1 cellular context compared by ENCODE assay signal in the genomic region with DNA sequence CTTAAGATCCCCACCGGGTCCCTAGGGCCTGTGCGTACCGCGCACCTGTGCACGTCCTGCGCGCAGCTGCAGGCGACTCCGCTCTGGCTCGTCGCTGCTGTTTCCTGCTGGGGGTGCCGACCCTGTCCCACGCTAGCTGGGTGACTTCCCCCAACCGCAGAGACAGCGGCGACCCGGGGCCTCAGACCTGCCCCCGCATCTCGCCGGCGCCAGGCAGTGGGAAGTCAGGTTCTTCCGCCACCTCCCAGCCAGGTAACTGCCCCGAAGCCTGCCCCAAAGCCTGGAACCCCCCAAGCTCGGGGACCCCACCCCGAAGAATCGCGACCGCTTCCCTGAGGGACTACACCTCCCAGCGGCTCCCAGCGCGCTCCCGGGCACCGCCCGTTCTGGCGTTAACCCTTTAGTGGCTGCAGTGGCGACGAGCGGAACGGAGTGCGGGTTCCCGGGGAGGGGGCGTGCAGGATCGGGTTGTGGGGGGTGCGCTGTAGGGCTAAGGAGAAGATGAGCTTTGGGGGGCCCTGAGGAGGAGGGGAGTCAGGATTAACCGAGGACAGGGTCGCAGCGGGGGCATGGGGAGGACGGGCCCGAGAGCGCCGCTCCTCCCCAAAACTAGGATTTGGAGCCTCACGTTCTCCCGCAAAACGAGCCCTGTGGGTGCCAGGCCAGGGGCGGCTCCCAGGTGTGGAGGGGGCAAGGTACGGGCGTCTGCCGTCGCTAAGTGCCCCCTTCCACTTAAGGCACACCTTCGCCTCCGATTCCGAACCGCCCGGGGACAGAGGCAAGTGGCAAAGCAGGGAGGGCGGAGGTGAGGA.
TF ChIP-seq lines count a peak whose summit lies in the region.

No MANE protein-coding gene starts in this region.

TF ChIP-seq in K562, 482 proteins besides CTCF, POLR2A, EP300 and RAD21 (continued from another document and continues in another):
- TF ChIP-seq POLR2AphosphoS5 (IDR thresholded peaks at IDR 0.05; ENCODE audit: control insufficient read depth, insufficient read depth, low read depth, low read length) (no peak), ZNF324 (CRISPR knock-in tag; IDR thresholded peaks at IDR 0.05) (no peak), ZNF444 (CRISPR knock-in tag; IDR thresholded peaks at IDR 0.05) (no peak), ARID2 (IDR thresholded peaks at IDR 0.05) (0 out of 2 replicates have a peak, but pooled peaks have one; percentile 16), CHD4 (IDR thresholded peaks at IDR 0.05; ENCODE audit: insufficient read depth, insufficient replicate concordance, low read depth, low read length, poor library complexity, severe bottlenecking) (no peak), ADNP (tag; IDR thresholded peaks at IDR 0.05) (no peak), TFAM (CRISPR knock-in tag; conservative IDR thresholded peaks at IDR 0.05) (no peak), EGR1 (conservative IDR thresholded peaks at IDR 0.05) (peak; percentile 61), TCF3 (CRISPR knock-in tag; IDR thresholded peaks at IDR 0.05) (no peak), NRF1 (conservative IDR thresholded peaks at IDR 0.05 in 1 of 2, IDR thresholded peaks at IDR 0.05 in 1 of 2) (peak; percentile 73 to 76), ATF1 (CRISPR knock-in tag; IDR thresholded peaks at IDR 0.05) (no peak), ATF1 (tag; IDR thresholded peaks at IDR 0.05) (peak; percentile 29; the same call in 1 of the 2 replicates), ZNF551 (CRISPR knock-in tag; IDR thresholded peaks at IDR 0.05) (no peak), ZNF274 (IDR thresholded peaks at IDR 0.05; ENCODE audit: borderline replicate concordance, low read depth, low read length) (no peak), JUN (IDR thresholded peaks at IDR 0.05; ENCODE audit: borderline replicate concordance, low read depth, low read length) (no peak), JUN (CRISPR knock-in tag; IDR thresholded peaks at IDR 0.05; ENCODE audit: borderline replicate concordance) (no peak), NR2C2 (CRISPR knock-in tag; IDR thresholded peaks at IDR 0.05) (0 out of 2 replicates have a peak, but pooled peaks have one; percentile 17), NR2C2 (tag; IDR thresholded peaks at IDR 0.05) (no peak), CBFB (CRISPR knock-in tag; IDR thresholded peaks at IDR 0.05) (no peak), NCOA6 (IDR thresholded peaks at IDR 0.05) (peak; percentile 45; the same call in 1 of the 2 replicates), RBFOX2 (IDR thresholded peaks at IDR 0.05; ENCODE audit: low read depth, low read length) (peak; percentile 65), TAF1 (IDR thresholded peaks at IDR 0.05; ENCODE audit: control insufficient read depth, extremely low read depth, insufficient read depth, low read length, severe bottlenecking) (peak; percentile 21), KLF1 (tag; IDR thresholded peaks at IDR 0.05) (peak; percentile 25; the same call in 1 of the 2 replicates), ZNF699 (CRISPR knock-in tag; IDR thresholded peaks at IDR 0.05; ENCODE audit: insufficient replicate concordance) (no peak), ZNF175 (CRISPR knock-in tag; IDR thresholded peaks at IDR 0.05; ENCODE audit: low read depth) (no peak), SUPT5H (IDR thresholded peaks at IDR 0.05) (0 out of 2 replicates have a peak, but pooled peaks have one; percentile 31)
- TF ChIP-seq, protein P1, sequence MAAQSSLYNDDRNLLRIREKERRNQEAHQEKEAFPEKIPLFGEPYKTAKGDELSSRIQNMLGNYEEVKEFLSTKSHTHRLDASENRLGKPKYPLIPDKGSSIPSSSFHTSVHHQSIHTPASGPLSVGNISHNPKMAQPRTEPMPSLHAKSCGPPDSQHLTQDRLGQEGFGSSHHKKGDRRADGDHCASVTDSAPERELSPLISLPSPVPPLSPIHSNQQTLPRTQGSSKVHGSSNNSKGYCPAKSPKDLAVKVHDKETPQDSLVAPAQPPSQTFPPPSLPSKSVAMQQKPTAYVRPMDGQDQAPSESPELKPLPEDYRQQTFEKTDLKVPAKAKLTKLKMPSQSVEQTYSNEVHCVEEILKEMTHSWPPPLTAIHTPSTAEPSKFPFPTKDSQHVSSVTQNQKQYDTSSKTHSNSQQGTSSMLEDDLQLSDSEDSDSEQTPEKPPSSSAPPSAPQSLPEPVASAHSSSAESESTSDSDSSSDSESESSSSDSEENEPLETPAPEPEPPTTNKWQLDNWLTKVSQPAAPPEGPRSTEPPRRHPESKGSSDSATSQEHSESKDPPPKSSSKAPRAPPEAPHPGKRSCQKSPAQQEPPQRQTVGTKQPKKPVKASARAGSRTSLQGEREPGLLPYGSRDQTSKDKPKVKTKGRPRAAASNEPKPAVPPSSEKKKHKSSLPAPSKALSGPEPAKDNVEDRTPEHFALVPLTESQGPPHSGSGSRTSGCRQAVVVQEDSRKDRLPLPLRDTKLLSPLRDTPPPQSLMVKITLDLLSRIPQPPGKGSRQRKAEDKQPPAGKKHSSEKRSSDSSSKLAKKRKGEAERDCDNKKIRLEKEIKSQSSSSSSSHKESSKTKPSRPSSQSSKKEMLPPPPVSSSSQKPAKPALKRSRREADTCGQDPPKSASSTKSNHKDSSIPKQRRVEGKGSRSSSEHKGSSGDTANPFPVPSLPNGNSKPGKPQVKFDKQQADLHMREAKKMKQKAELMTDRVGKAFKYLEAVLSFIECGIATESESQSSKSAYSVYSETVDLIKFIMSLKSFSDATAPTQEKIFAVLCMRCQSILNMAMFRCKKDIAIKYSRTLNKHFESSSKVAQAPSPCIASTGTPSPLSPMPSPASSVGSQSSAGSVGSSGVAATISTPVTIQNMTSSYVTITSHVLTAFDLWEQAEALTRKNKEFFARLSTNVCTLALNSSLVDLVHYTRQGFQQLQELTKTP (IDR thresholded peaks at IDR 0.05; ENCODE audit: low read depth in 1 of 2, partially characterized antibody in 2 of 2), result peak in 1 of 2 experiments; percentile 66
- TF ChIP-seq, protein P2, sequence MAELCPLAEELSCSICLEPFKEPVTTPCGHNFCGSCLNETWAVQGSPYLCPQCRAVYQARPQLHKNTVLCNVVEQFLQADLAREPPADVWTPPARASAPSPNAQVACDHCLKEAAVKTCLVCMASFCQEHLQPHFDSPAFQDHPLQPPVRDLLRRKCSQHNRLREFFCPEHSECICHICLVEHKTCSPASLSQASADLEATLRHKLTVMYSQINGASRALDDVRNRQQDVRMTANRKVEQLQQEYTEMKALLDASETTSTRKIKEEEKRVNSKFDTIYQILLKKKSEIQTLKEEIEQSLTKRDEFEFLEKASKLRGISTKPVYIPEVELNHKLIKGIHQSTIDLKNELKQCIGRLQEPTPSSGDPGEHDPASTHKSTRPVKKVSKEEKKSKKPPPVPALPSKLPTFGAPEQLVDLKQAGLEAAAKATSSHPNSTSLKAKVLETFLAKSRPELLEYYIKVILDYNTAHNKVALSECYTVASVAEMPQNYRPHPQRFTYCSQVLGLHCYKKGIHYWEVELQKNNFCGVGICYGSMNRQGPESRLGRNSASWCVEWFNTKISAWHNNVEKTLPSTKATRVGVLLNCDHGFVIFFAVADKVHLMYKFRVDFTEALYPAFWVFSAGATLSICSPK (IDR thresholded peaks at IDR 0.05; ENCODE audit: borderline replicate concordance), result peak; percentile 27; the same call in 1 of the 2 replicates
- TF ChIP-seq, protein P3, sequence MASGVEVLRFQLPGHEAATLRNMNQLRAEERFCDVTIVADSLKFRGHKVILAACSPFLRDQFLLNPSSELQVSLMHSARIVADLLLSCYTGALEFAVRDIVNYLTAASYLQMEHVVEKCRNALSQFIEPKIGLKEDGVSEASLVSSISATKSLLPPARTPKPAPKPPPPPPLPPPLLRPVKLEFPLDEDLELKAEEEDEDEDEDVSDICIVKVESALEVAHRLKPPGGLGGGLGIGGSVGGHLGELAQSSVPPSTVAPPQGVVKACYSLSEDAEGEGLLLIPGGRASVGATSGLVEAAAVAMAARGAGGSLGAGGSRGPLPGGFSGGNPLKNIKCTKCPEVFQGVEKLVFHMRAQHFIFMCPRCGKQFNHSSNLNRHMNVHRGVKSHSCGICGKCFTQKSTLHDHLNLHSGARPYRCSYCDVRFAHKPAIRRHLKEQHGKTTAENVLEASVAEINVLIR (CRISPR knock-in tag; IDR thresholded peaks at IDR 0.05), result no peak
- TF ChIP-seq, protein P4, sequence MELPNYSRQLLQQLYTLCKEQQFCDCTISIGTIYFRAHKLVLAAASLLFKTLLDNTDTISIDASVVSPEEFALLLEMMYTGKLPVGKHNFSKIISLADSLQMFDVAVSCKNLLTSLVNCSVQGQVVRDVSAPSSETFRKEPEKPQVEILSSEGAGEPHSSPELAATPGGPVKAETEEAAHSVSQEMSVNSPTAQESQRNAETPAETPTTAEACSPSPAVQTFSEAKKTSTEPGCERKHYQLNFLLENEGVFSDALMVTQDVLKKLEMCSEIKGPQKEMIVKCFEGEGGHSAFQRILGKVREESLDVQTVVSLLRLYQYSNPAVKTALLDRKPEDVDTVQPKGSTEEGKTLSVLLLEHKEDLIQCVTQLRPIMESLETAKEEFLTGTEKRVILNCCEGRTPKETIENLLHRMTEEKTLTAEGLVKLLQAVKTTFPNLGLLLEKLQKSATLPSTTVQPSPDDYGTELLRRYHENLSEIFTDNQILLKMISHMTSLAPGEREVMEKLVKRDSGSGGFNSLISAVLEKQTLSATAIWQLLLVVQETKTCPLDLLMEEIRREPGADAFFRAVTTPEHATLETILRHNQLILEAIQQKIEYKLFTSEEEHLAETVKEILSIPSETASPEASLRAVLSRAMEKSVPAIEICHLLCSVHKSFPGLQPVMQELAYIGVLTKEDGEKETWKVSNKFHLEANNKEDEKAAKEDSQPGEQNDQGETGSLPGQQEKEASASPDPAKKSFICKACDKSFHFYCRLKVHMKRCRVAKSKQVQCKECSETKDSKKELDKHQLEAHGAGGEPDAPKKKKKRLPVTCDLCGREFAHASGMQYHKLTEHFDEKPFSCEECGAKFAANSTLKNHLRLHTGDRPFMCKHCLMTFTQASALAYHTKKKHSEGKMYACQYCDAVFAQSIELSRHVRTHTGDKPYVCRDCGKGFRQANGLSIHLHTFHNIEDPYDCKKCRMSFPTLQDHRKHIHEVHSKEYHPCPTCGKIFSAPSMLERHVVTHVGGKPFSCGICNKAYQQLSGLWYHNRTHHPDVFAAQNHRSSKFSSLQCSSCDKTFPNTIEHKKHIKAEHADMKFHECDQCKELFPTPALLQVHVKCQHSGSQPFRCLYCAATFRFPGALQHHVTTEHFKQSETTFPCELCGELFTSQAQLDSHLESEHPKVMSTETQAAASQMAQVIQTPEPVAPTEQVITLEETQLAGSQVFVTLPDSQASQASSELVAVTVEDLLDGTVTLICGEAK (IDR thresholded peaks at IDR 0.05), result peak; percentile 65
- TF ChIP-seq, protein P4 (CRISPR knock-in tag; IDR thresholded peaks at IDR 0.05), result no peak
- TF ChIP-seq, protein P5, sequence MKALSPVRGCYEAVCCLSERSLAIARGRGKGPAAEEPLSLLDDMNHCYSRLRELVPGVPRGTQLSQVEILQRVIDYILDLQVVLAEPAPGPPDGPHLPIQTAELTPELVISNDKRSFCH (CRISPR knock-in tag; IDR thresholded peaks at IDR 0.05), result no peak
- TF ChIP-seq, protein P5 (tag; IDR thresholded peaks at IDR 0.05), result peak; percentile 29; the same call in 1 of the 2 replicates
- TF ChIP-seq, protein P6, sequence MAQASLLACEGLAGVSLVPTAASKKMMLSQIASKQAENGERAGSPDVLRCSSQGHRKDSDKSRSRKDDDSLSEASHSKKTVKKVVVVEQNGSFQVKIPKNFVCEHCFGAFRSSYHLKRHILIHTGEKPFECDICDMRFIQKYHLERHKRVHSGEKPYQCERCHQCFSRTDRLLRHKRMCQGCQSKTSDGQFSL (CRISPR knock-in tag; IDR thresholded peaks at IDR 0.05), result peak; percentile 31; the same call in 1 of the 2 replicates
- TF ChIP-seq, protein P6 (tag; IDR thresholded peaks at IDR 0.05), result no peak
- TF ChIP-seq, protein P7, sequence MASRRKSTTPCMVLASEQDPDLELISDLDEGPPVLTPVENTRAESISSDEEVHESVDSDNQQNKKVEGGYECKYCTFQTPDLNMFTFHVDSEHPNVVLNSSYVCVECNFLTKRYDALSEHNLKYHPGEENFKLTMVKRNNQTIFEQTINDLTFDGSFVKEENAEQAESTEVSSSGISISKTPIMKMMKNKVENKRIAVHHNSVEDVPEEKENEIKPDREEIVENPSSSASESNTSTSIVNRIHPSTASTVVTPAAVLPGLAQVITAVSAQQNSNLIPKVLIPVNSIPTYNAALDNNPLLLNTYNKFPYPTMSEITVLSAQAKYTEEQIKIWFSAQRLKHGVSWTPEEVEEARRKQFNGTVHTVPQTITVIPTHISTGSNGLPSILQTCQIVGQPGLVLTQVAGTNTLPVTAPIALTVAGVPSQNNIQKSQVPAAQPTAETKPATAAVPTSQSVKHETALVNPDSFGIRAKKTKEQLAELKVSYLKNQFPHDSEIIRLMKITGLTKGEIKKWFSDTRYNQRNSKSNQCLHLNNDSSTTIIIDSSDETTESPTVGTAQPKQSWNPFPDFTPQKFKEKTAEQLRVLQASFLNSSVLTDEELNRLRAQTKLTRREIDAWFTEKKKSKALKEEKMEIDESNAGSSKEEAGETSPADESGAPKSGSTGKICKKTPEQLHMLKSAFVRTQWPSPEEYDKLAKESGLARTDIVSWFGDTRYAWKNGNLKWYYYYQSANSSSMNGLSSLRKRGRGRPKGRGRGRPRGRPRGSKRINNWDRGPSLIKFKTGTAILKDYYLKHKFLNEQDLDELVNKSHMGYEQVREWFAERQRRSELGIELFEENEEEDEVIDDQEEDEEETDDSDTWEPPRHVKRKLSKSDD (conservative IDR thresholded peaks at IDR 0.05; ENCODE audit: low read length), result 0 out of 2 replicates have a peak, but pooled peaks have one; percentile 47
